Comparison of ENCODE assay signal across 7 cellular contexts in genomic region chr19:11560404-11560988, GRCh38. TPM values are rescaled to one million over a fixed set of nuclear protein-coding genes. Genes with fewer than 3 reads are reported as not detected.
A peak's percentile ranks its signal among the peaks of the same experiment; 100 is the strongest.
DNase-seq lines count a peak whose midpoint lies in the region; ATAC-seq and TF ChIP-seq lines count a peak whose summit lies in the region.

No MANE protein-coding gene starts in this region.

- peaks cover 0 to 8% of the 10 kb centered on the region in 2 donors for H3K4me1 ChIP-seq in uterus

- DNase-seq in GM03348 (ENCODE audit: low spot score): peak; percentile 74
- DNase-seq in NCI-H524 (lab: John Stamatoyannopoulos, UW): peak; percentile 91 to 95
- DNase-seq in activated CD4-positive, alpha-beta T cell treated with anti-CD3 and anti-CD28 coated beads, Interleukin-2, amount 50 U/mL, for 4 hours: peak; percentile 44 to 46
- DNase-seq in epithelial cell of esophagus (ENCODE audit: low read depth): peak; percentile 73
- DNase-seq in natural killer cell: no peak
- no peak for DNase-seq in uterus

- peak overlapping the region; percentile 37 to 53 for H3K27ac Mint-ChIP-seq in natural killer cell

- no peak overlapping the region for H3K27ac ChIP-seq in uterus

- no peaks in the 10 kb centered on the region for H3K9me3 ChIP-seq in uterus

- H3K27me3 Mint-ChIP-seq in natural killer cell (ENCODE audit: low read depth in 2 of 2): no peaks in the 10 kb centered on the region

- peak overlapping the region; percentile 76 for H3K4me3 Mint-ChIP-seq in natural killer cell

- no peaks in the 10 kb centered on the region for H3K36me3 ChIP-seq in uterus

- ATAC-seq in HG02759 (IDR thresholded peaks at IDR 0.05; ENCODE audit: unreplicated experiment) (peak; percentile 40), natural killer cell (peak; percentile 41 to 66 (median 46))

- no peaks in the 10 kb centered on the region for H3K36me3 Mint-ChIP-seq in natural killer cell

- TF ChIP-seq POLR2A in uterus (IDR thresholded peaks at IDR 0.05): no peak

- TF ChIP-seq CTCF in epithelial cell of esophagus (IDR thresholded peaks at IDR 0.05; ENCODE audit: insufficient read depth, low read depth, low read length, missing control alignments): peak; percentile 72
- peak; percentile 83 for TF ChIP-seq CTCF in natural killer cell (IDR thresholded peaks at IDR 0.05)
- TF ChIP-seq CTCF in uterus (IDR thresholded peaks at IDR 0.05): peak; percentile 17 to 63 (median 54)

- intact Hi-C loops in natural killer cell (cut with micrococcal nuclease) (loop anchor here (1.0 kb wide), 1 partner anchor 27 kb away; no protein-coding TSS in a partner anchor), uterus (cut with DNase I; ENCODE audit: low total_unique reads) (no loop called here)

- H3K9me3 Mint-ChIP-seq in natural killer cell: no peaks in the 10 kb centered on the region

- H3K4me1 Mint-ChIP-seq in natural killer cell: peaks cover 28 to 40% of the 10 kb centered on the region in 2 donors

- H3K4me3 ChIP-seq in epithelial cell of esophagus (ENCODE audit: low read length): no peak overlapping the region
- no peak overlapping the region for H3K4me3 ChIP-seq in uterus

- no peaks in the 10 kb centered on the region for H3K27me3 ChIP-seq in uterus

RNA-seq across cellular contexts. Expression of gene ELOF1, which starts 1.5 kb away (rescaled TPM):
- total RNA-seq in natural killer cell (10 to 100 TPM; 46.4 to 54.2 (median 50.0) TPM), uterus (10 to 100 TPM; 19.7 to 89.4 (median 38.9) TPM)

RNA-seq across cellular contexts. Expression of gene ACP5, which starts 16.9 kb away (rescaled TPM):
- total RNA-seq in natural killer cell (10 to 100 TPM; 14.9 to 20.3 (median 18.8) TPM), uterus (1 to 10 TPM; 2.5 to 7.7 (median 5.8) TPM)

RNA-seq across cellular contexts. Expression of gene CNN1, which starts 21.8 kb away (rescaled TPM):
- not detected for total RNA-seq in natural killer cell
- 1,000 to 10,000 TPM in 1 of 4 donors, 100 to 1,000 TPM in 3; 267 to 1,727 (median 599) TPM for total RNA-seq in uterus

RNA-seq across cellular contexts. Expression of gene ECSIT, which starts 31.6 kb away (rescaled TPM):
- total RNA-seq in natural killer cell (10 to 100 TPM; 23.6 to 24.5 (median 24.1) TPM), uterus (100 to 1,000 TPM in 1 of 4 donors, 10 to 100 TPM in 3; 44.6 to 138 (median 58.2) TPM)

RNA-seq across cellular contexts. Expression of gene ZNF627, which starts 36.8 kb away (rescaled TPM):
- total RNA-seq in natural killer cell: 1 to 10 TPM; 4.7 to 7.5 (median 4.9) TPM
- total RNA-seq in uterus: 10 to 100 TPM; 20.6 to 70.6 (median 36.0) TPM

Comparison
In these comparisons a context has a peak if more than half of its experiments do, and no peak if none do; other contexts are left out.
1. DNase-seq: peak in GM03348 (single experiment), NCI-H524 (2 of 2), activated CD4-positive, alpha-beta T cell treated with anti-CD3 and anti-CD28 coated beads, Interleukin-2, amount 50 U/mL, for 4 hours (2 of 2) and epithelial cell of esophagus (single experiment); none in natural killer cell (single experiment) and uterus (0 of 2).
2. RNA of gene CNN1, which starts 21.8 kb away (total RNA-seq): 267 to 1,727 TPM in uterus; not detected in natural killer cell; every median in the first group is over 100 times any median in the second.
3. Peak in every context shown above with its lines, with median percentiles within 50 percentile points of each other: CTCF ChIP-seq.